ENCODE assay signal across 14 cellular contexts in genomic region chr13:23754506-23754905, GRCh38.
A peak's percentile ranks its signal among the peaks of the same experiment; 100 is the strongest.
DNase-seq lines count a peak whose midpoint lies in the region; ATAC-seq and TF ChIP-seq lines count a peak whose summit lies in the region.
"Had no signal": no experiment of that assay in that cellular context is flagged by ENCODE, and none has a peak within 500 bp of the region (broad histone marks: within the 10 kb centered on the region; RNA-seq: fewer than 3 reads in every experiment).

No MANE protein-coding gene starts in this region.

- H3K9me3 ChIP-seq in lower lobe of right lung, result no peaks in the 10 kb centered on the region
- H3K9me3 ChIP-seq in colonic mucosa, result no peaks in the 10 kb centered on the region
- H3K9me3 ChIP-seq: HAP-1 had no signal

- H3K4me3 ChIP-seq in Jurkat, Clone E6-1 (ENCODE audit: low read length), result peak overlapping the region; percentile 29
- no peak overlapping the region for H3K4me3 ChIP-seq in lower lobe of right lung
- H3K4me3 ChIP-seq in colonic mucosa, result no peak overlapping the region
- H3K4me3 ChIP-seq: HAP-1 had no signal

- no peak overlapping the region for H3K9ac ChIP-seq in colonic mucosa (ENCODE audit: low read depth in 2 of 2, low read length in 2 of 2)

- no peak for TF ChIP-seq CTCF in C4-2B (conservative IDR thresholded peaks at IDR 0.05)
- TF ChIP-seq CTCF in lower lobe of right lung (IDR thresholded peaks at IDR 0.05), result no peak
- no peak for TF ChIP-seq CTCF in colonic mucosa (IDR thresholded peaks at IDR 0.05)

- H3K27ac Mint-ChIP-seq in stimulated activated naive B cell treated with anti-CD40 and anti-IgM and Interleukin-4, amounts not matched to agents 10 μg/mL and 1 μg/mL and 100 μg/mL, for 72 hours, result no peak overlapping the region
- H3K27ac Mint-ChIP-seq: dendritic cell treated with granulocyte-macrophage colony-stimulating factor and Interleukin-4, amounts not matched to agents 40 ng/mL and 50 ng/mL, for 4 days had no signal

- H3K27me3 ChIP-seq in lower lobe of right lung (ENCODE audit: low read depth) (no peaks in the 10 kb centered on the region), colonic mucosa (no peaks in the 10 kb centered on the region)

- peak overlapping the region; percentile 56 for H3K27ac ChIP-seq in C4-2B
- H3K27ac ChIP-seq in lower lobe of right lung, result peak overlapping the region; percentile 56
- H3K27ac ChIP-seq in colonic mucosa, result no peak overlapping the region

- peaks cover 5 to 19% of the 10 kb centered on the region in 2 donors for H3K4me1 Mint-ChIP-seq in stimulated activated naive B cell treated with anti-CD40 and anti-IgM and Interleukin-4, amounts not matched to agents 10 μg/mL and 1 μg/mL and 100 μg/mL, for 72 hours

- H3K36me3 ChIP-seq in lower lobe of right lung (no peaks in the 10 kb centered on the region), colonic mucosa (no peaks in the 10 kb centered on the region)
- H3K36me3 ChIP-seq: HAP-1 had no signal

- H3K4me3 Mint-ChIP-seq in stimulated activated naive B cell treated with anti-CD40 and anti-IgM and Interleukin-4, amounts not matched to agents 10 μg/mL and 1 μg/mL and 100 μg/mL, for 72 hours, result no peak overlapping the region
- H3K4me3 Mint-ChIP-seq: dendritic cell treated with granulocyte-macrophage colony-stimulating factor and Interleukin-4, amounts not matched to agents 40 ng/mL and 50 ng/mL, for 4 days had no signal

- H3K9me3 Mint-ChIP-seq in stimulated activated naive B cell treated with anti-CD40 and anti-IgM and Interleukin-4, amounts not matched to agents 10 μg/mL and 1 μg/mL and 100 μg/mL, for 72 hours, result no peaks in the 10 kb centered on the region
- H3K9me3 Mint-ChIP-seq: dendritic cell treated with granulocyte-macrophage colony-stimulating factor and Interleukin-4, amounts not matched to agents 40 ng/mL and 50 ng/mL, for 4 days had no signal

- H3K4me1 ChIP-seq in lower lobe of right lung, result peaks cover 25% of the 10 kb centered on the region
- no peaks in the 10 kb centered on the region for H3K4me1 ChIP-seq in colonic mucosa

- peak; percentile 81 for DNase-seq in Jurkat, Clone E6-1 (ENCODE audit: low read depth, low spot score)
- peak; percentile 69 for DNase-seq in activated effector memory CD4-positive, alpha-beta T cell treated with anti-CD3 and anti-CD28 coated beads, Interleukin-2, amount 50 U/mL, for 16 hours
- DNase-seq in lower lobe of right lung (no peak), C1 segment of cervical spinal cord (lab: John Stamatoyannopoulos, UW) (no peak), colonic mucosa (no peak), SIG-M5 treated with dmso at 0.1 percent for 504 hours (lab: John Stamatoyannopoulos, UW; ENCODE audit: unreplicated experiment) (no peak)
- no peak for DNase-seq in stimulated activated naive B cell treated with anti-CD40 and anti-IgM and Interleukin-4, amounts not matched to agents 10 μg/mL and 1 μg/mL and 100 μg/mL, for 72 hours
- DNase-seq: KBM-7, mesendoderm, NCI-H1436 treated with DMSO at 0.1 percent for 48 hours, NCI-H446 had no signal

- intact Hi-C loops in lower lobe of right lung (cut with DNase I), result no loop called here
- intact Hi-C loops in colonic mucosa (cut with DNase I), result no loop called here

- peaks cover 3 to 6% of the 10 kb centered on the region in 2 donors for H3K27me3 Mint-ChIP-seq in stimulated activated naive B cell treated with anti-CD40 and anti-IgM and Interleukin-4, amounts not matched to agents 10 μg/mL and 1 μg/mL and 100 μg/mL, for 72 hours
- H3K27me3 Mint-ChIP-seq: dendritic cell treated with granulocyte-macrophage colony-stimulating factor and Interleukin-4, amounts not matched to agents 40 ng/mL and 50 ng/mL, for 4 days had no signal

- peak; percentile 43 to 49 for ATAC-seq in lower lobe of right lung
- ATAC-seq in stimulated activated naive B cell treated with anti-CD40 and anti-IgM and Interleukin-4, amounts not matched to agents 10 μg/mL and 1 μg/mL and 100 μg/mL, for 72 hours (replicated peaks), result no peak

- H3K36me3 Mint-ChIP-seq in stimulated activated naive B cell treated with anti-CD40 and anti-IgM and Interleukin-4, amounts not matched to agents 10 μg/mL and 1 μg/mL and 100 μg/mL, for 72 hours, result peaks cover 35 to 42% of the 10 kb centered on the region in 2 donors

Comparison
In these comparisons a context has a peak if more than half of its experiments do, and no peak if none do; other contexts are left out.
1. DNase-seq: peak in Jurkat, Clone E6-1 (single experiment) and activated effector memory CD4-positive, alpha-beta T cell treated with anti-CD3 and anti-CD28 coated beads, Interleukin-2, amount 50 U/mL, for 16 hours (single experiment); none in lower lobe of right lung (single experiment), C1 segment of cervical spinal cord (0 of 14), colonic mucosa (single experiment), SIG-M5 treated with dmso at 0.1 percent for 504 hours (single experiment) and stimulated activated naive B cell treated with anti-CD40 and anti-IgM and Interleukin-4, amounts not matched to agents 10 μg/mL and 1 μg/mL and 100 μg/mL, for 72 hours (single experiment).
2. ATAC-seq: peak in lower lobe of right lung (2 of 2); none in stimulated activated naive B cell treated with anti-CD40 and anti-IgM and Interleukin-4, amounts not matched to agents 10 μg/mL and 1 μg/mL and 100 μg/mL, for 72 hours (0 of 2).